13 cellular contexts compared by ENCODE assay signal in genomic region chr22:42632096-42632495, GRCh38. TPM values are rescaled to one million over a fixed set of nuclear protein-coding genes. Genes with fewer than 3 reads are reported as not detected.
DNase-seq lines count a peak whose midpoint lies in the region; ATAC-seq and TF ChIP-seq lines count a peak whose summit lies in the region.
"Had no signal": no experiment of that assay in that cellular context is flagged by ENCODE, and none has a peak within 500 bp of the region (broad histone marks: within the 10 kb centered on the region; RNA-seq: fewer than 3 reads in every experiment).

No MANE protein-coding gene starts in this region.

- H3K9me3 ChIP-seq in HEK293 (ENCODE audit: control insufficient read depth, insufficient read depth, low read depth, low read length), result no peaks in the 10 kb centered on the region

- H3K9me3 Mint-ChIP-seq in nephron progenitor cell, result no peaks in the 10 kb centered on the region
- H3K9me3 Mint-ChIP-seq: activated T-cell treated with anti-CD3 and anti-CD28 coated beads, Interleukin-2, amount 50 U/mL, for 4 hours had no signal

- peak; percentile 45 for TF ChIP-seq CTCF in BJ (IDR thresholded peaks at IDR 0.05; ENCODE audit: insufficient read depth, low read depth, low read length)
- no peak for TF ChIP-seq CTCF in HEK293 (tag by site-specific recombination; IDR thresholded peaks at IDR 0.05)
- peak; percentile 48 for TF ChIP-seq CTCF in cardiac fibroblast (IDR thresholded peaks at IDR 0.05; ENCODE audit: low read depth, low read length)
- peak; percentile 24 for TF ChIP-seq CTCF in nephron progenitor cell (IDR thresholded peaks at IDR 0.05)

- POLR2A ChIA-PET in BJ (lab: Charles Lee) (no interaction called here), HEK293 (lab: Yijun Ruan, JAX) (interaction anchor here (1.5 kb wide), 1 partner anchor 8 kb away, joined by 3 read pairs; the partner anchor contains the start of gene ATP5MGL)

- no peak for ATAC-seq in GM21526 (IDR thresholded peaks at IDR 0.05; ENCODE audit: low FRiP score, unreplicated experiment)
- ATAC-seq: activated T-cell treated with anti-CD3 and anti-CD28 coated beads, Interleukin-2, amount 50 U/mL, for 4 hours had no signal

- H3K4me1 Mint-ChIP-seq in nephron progenitor cell, result no peaks in the 10 kb centered on the region

- no peak overlapping the region for H3K4me3 ChIP-seq in BJ (ENCODE audit: low read depth, low read length)
- no peak overlapping the region for H3K4me3 ChIP-seq in HEK293 (ENCODE audit: low read depth, low read length)
- H3K4me3 ChIP-seq in cardiac fibroblast (replicated peaks in 1 of 2; ENCODE audit: low read depth in 2 of 2, low read length in 2 of 2), result no peak overlapping the region

- CTCF ChIA-PET in BJ (lab: Yijun Ruan, JAX), result interaction anchor here (1.0 to 5.2 kb wide), 4 partner anchors 10 to 188 kb away, joined by 3 to 24 read pairs (median 4); partner anchors contain the start of gene POLDIP3
- CTCF ChIA-PET in HEK293 (lab: Yijun Ruan, JAX), result interaction anchor here (1.1 kb wide), 1 partner anchor 10 kb away, joined by 10 read pairs; no protein-coding TSS in a partner anchor

- no peaks in the 10 kb centered on the region for H3K4me1 ChIP-seq in HEK293 (ENCODE audit: control insufficient read depth, insufficient read depth, low read length)

- no peaks in the 10 kb centered on the region for H3K27me3 ChIP-seq in BJ (ENCODE audit: control insufficient read depth, insufficient read depth, low read length)

- peaks cover 46% of the 10 kb centered on the region for H3K36me3 ChIP-seq in BJ (ENCODE audit: control insufficient read depth, insufficient read depth, low read length)
- peaks cover 19 to 90% of the 10 kb centered on the region in 2 experiments; a peak in 2 of 3 replicates for H3K36me3 ChIP-seq in HEK293 (ENCODE audit: control insufficient read depth in 2 of 2, insufficient read depth in 1 of 2, low read length in 2 of 2)

- H3K36me3 Mint-ChIP-seq in nephron progenitor cell (ENCODE audit: low read depth), result peaks cover 43% of the 10 kb centered on the region

- no peak overlapping the region for H3K4me3 Mint-ChIP-seq in nephron progenitor cell
- H3K4me3 Mint-ChIP-seq: activated T-cell treated with anti-CD3 and anti-CD28 coated beads, Interleukin-2, amount 50 U/mL, for 4 hours had no signal

- DNase-seq in BJ (ENCODE audit: low read depth) (no peak), cardiac fibroblast (ENCODE audit: low read depth in 2 of 2) (peak in 1 of 2 donors; percentile 22), nephron progenitor cell (no peak), NCI-H2081 treated with DMSO at 0.1 percent for 48 hours (lab: John Stamatoyannopoulos, UW) (no peak), caudate nucleus (lab: John Stamatoyannopoulos, UW) (no peak)
- DNase-seq in activated T-cell treated with anti-CD3 and anti-CD28 coated beads, Interleukin-2, amount 50 U/mL, for 48 hours, result no peak
- DNase-seq: activated T-cell treated with anti-CD3 and anti-CD28 coated beads, Interleukin-2, amount 50 U/mL, for 4 hours; dermis blood vessel endothelial cell; HCEC 1CT; stimulated activated CD4-positive, alpha-beta T cell treated with anti-CD3 and anti-CD28 coated beads, Interleukin-4, amount 100 ng/mL, for 4 hours had no signal

- H3K27ac ChIP-seq in HEK293 (ENCODE audit: extremely low read depth, low read depth, low read length), result no peak overlapping the region
- H3K27ac ChIP-seq in caudate nucleus (ENCODE audit: low read depth, low read length), result no peak overlapping the region

- H3K27me3 Mint-ChIP-seq in nephron progenitor cell (ENCODE audit: low read depth, poor library complexity), result no peaks in the 10 kb centered on the region

- H3K27ac Mint-ChIP-seq in nephron progenitor cell, result peak overlapping the region; percentile 30

TF ChIP-seq in HEK293, 187 proteins besides CTCF, POLR2A, EP300 and RAD21:
- TF ChIP-seq GLIS1 (tag by site-specific recombination; IDR thresholded peaks at IDR 0.05), result peak; percentile 36; the same call in 1 of the 2 replicates
- no peak for TF ChIP-seq ZNF639 (tag by site-specific recombination; IDR thresholded peaks at IDR 0.05)

RNA-seq across cellular contexts. Expression of gene ATP5MGL, which starts 8.3 kb away (rescaled TPM):
- polyA plus RNA-seq in BJ (2011; rRNA removed), result 0.10 TPM in 1 of 2 replicates, not detected in the other
- polyA minus RNA-seq in BJ (2011; rRNA and poly(A)+ RNA removed), result 0.67 and 0.85 TPM in 2 replicates
- polyA plus RNA-seq: neural cell had no signal

RNA-seq across cellular contexts. Expression of gene CYB5R3, which starts 17.1 kb away (rescaled TPM):
- polyA plus RNA-seq in BJ (2011; rRNA removed), result 200 and 418 TPM in 2 replicates
- polyA minus RNA-seq in BJ (2011; rRNA and poly(A)+ RNA removed), result 117 and 125 TPM in 2 replicates

RNA-seq across cellular contexts. Expression of gene POLDIP3, which starts 17.4 kb away (rescaled TPM):
- polyA plus RNA-seq in BJ (2011; rRNA removed), result 46.2 and 54.3 TPM in 2 replicates
- 23.1 and 29.9 TPM in 2 replicates for polyA minus RNA-seq in BJ (2011; rRNA and poly(A)+ RNA removed)
